ENCODE assay signal across 9 cellular contexts in the genomic region with DNA sequence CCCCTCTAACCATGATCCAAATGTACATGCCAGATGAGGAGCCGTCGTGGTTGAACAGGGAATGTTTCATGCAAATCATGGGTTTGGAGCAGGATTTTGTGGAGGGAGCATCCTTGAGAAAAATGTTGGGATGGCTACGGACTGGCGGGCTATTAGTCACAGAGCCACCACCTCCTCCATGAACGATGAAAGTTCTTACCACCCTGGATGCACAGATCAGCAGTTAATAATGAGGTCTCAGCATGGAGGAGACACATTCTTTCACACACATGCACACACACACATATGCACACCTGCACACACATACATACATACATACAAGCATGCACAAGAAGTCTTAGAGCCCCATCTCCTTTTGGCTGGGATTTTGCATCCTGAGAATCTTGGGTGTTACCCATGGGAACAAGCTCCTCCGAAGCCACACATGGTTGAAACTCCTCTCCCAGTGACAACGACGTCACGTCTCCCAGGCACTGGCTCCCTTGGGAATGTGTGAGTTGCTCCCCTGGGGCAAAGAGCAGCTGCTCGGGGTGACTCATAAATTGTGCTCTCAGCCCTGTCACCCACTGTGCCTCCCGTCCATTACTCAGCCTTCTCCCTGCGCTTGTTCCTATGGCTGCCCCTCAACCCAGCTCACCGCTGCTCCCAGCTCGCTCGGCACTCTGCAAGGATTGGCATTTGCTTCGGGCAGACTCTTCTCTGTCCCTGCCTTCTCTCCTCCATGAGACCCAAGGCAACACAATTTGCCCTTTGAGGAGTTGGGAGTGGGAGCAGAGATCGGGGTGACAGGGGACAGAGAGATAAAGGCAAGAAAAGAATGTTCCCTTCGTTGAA.
DNase-seq lines count a peak whose midpoint lies in the region; ATAC-seq and TF ChIP-seq lines count a peak whose summit lies in the region.
"Had no signal": no experiment of that assay in that cellular context is flagged by ENCODE, and none has a peak within 500 bp of the region (broad histone marks: within the 10 kb centered on the region; RNA-seq: fewer than 3 reads in every experiment).

No MANE protein-coding gene starts in this region.

- no peak for TF ChIP-seq CTCF in fibroblast of pulmonary artery (IDR thresholded peaks at IDR 0.05; ENCODE audit: low read length, missing control alignments)
- TF ChIP-seq CTCF in type B pancreatic cell (conservative IDR thresholded peaks at IDR 0.05), result no peak

- H3K4me1 Mint-ChIP-seq in type B pancreatic cell (ENCODE audit: unreplicated experiment), result peaks cover 43% of the 10 kb centered on the region
- no peaks in the 10 kb centered on the region for H3K4me1 Mint-ChIP-seq in activated naive CD4-positive, alpha-beta T cell treated with anti-CD3 and anti-CD28 coated beads for 36 hours (ENCODE audit: low read depth)

- H3K4me3 Mint-ChIP-seq in type B pancreatic cell, result peak overlapping the region; percentile 21
- H3K4me3 Mint-ChIP-seq in activated naive CD4-positive, alpha-beta T cell treated with anti-CD3 and anti-CD28 coated beads for 36 hours, result no peak overlapping the region

- no peak for ATAC-seq in HG02938 (IDR thresholded peaks at IDR 0.05; ENCODE audit: unreplicated experiment)
- no peak for ATAC-seq in activated CD4-positive, CD25-positive, alpha-beta regulatory T cell treated with anti-CD3 and anti-CD28 coated beads, Interleukin-2, amount 50 U/mL, for 24 hours

- H3K36me3 Mint-ChIP-seq in type B pancreatic cell, result peaks cover 15% of the 10 kb centered on the region
- no peaks in the 10 kb centered on the region for H3K36me3 Mint-ChIP-seq in activated naive CD4-positive, alpha-beta T cell treated with anti-CD3 and anti-CD28 coated beads for 36 hours (ENCODE audit: low read depth)

- H3K9me3 Mint-ChIP-seq in type B pancreatic cell, result no peaks in the 10 kb centered on the region
- peaks cover 2% of the 10 kb centered on the region for H3K9me3 Mint-ChIP-seq in activated naive CD4-positive, alpha-beta T cell treated with anti-CD3 and anti-CD28 coated beads for 36 hours

- no peaks in the 10 kb centered on the region for H3K27me3 Mint-ChIP-seq in type B pancreatic cell
- peaks cover 6% of the 10 kb centered on the region for H3K27me3 Mint-ChIP-seq in activated naive CD4-positive, alpha-beta T cell treated with anti-CD3 and anti-CD28 coated beads for 36 hours (ENCODE audit: low read depth)

- intact Hi-C loops in activated naive CD4-positive, alpha-beta T cell treated with anti-CD3 and anti-CD28 coated beads for 36 hours (cut with micrococcal nuclease), result no loop called here

- CTCF ChIA-PET in activated naive CD4-positive, alpha-beta T cell treated with anti-CD3 and anti-CD28 coated beads for 36 hours (lab: Charles Lee), result no interaction called here

- DNase-seq in DMS153 (lab: John Stamatoyannopoulos, UW) (peak; percentile 90), HCEC 1CT (peak; percentile 91), NCI-H345 (lab: John Stamatoyannopoulos, UW) (peak; percentile 84), fibroblast of pulmonary artery (ENCODE audit: low read depth) (peak; percentile 75), type B pancreatic cell (ENCODE audit: extremely low spot score, unreplicated experiment) (no peak)
- DNase-seq in activated naive CD4-positive, alpha-beta T cell treated with anti-CD3 and anti-CD28 coated beads for 36 hours, result no peak
- DNase-seq: heart right ventricle had no signal

- H3K27ac Mint-ChIP-seq in type B pancreatic cell, result no peak overlapping the region
- H3K27ac Mint-ChIP-seq in activated naive CD4-positive, alpha-beta T cell treated with anti-CD3 and anti-CD28 coated beads for 36 hours, result no peak overlapping the region

- no peak overlapping the region for H3K4me3 ChIP-seq in fibroblast of pulmonary artery (replicated peaks; ENCODE audit: low read depth, low read length)
- H3K4me3 ChIP-seq: heart right ventricle had no signal

Comparison
In these comparisons a context has a peak if more than half of its experiments do, and no peak if none do; other contexts are left out.
1. DNase-seq: peak in DMS153 (single experiment), HCEC 1CT (single experiment), NCI-H345 (single experiment) and fibroblast of pulmonary artery (single experiment); none in type B pancreatic cell (single experiment) and activated naive CD4-positive, alpha-beta T cell treated with anti-CD3 and anti-CD28 coated beads for 36 hours (single experiment).